3 cellular contexts compared by ENCODE assay signal in genomic region chr13:30697177-30697953, GRCh38.
A peak's percentile ranks its signal among the peaks of the same experiment; 100 is the strongest.
TF ChIP-seq lines count a peak whose summit lies in the region.

No MANE protein-coding gene starts in this region.

TF ChIP-seq in liver, 16 proteins besides CTCF, POLR2A, EP300 and RAD21:
- TF ChIP-seq NR2F2 (IDR thresholded peaks at IDR 0.05) (peak; percentile 45), RXRA (IDR thresholded peaks at IDR 0.05) (peak in 1 of 2 donors; percentile 36), TAF1 (conservative IDR thresholded peaks at IDR 0.05) (no peak)

TF ChIP-seq in HepG2, 621 proteins besides CTCF, POLR2A, EP300 and RAD21:
- TF ChIP-seq MAZ (IDR thresholded peaks at IDR 0.05; ENCODE audit: borderline replicate concordance, low read depth, low read length) (no peak), MAZ (CRISPR knock-in tag; IDR thresholded peaks at IDR 0.05; ENCODE audit: low read depth) (no peak), ZNF530 (CRISPR knock-in tag; IDR thresholded peaks at IDR 0.05; ENCODE audit: low read depth) (no peak), HNRNPH1 (optimal IDR thresholded peaks at IDR 0.05; ENCODE audit: low read depth, low read length) (no peak), ZNF775 (CRISPR knock-in tag; IDR thresholded peaks at IDR 0.05; ENCODE audit: borderline replicate concordance) (no peak), ZNF75D (CRISPR knock-in tag; IDR thresholded peaks at IDR 0.05; ENCODE audit: borderline replicate concordance) (no peak), CBX1 (IDR thresholded peaks at IDR 0.05; ENCODE audit: low read depth) (no peak), NR0B2 (CRISPR knock-in tag; IDR thresholded peaks at IDR 0.05) (no peak), CBFB (CRISPR knock-in tag; IDR thresholded peaks at IDR 0.05) (no peak)
- TF ChIP-seq, protein P1, sequence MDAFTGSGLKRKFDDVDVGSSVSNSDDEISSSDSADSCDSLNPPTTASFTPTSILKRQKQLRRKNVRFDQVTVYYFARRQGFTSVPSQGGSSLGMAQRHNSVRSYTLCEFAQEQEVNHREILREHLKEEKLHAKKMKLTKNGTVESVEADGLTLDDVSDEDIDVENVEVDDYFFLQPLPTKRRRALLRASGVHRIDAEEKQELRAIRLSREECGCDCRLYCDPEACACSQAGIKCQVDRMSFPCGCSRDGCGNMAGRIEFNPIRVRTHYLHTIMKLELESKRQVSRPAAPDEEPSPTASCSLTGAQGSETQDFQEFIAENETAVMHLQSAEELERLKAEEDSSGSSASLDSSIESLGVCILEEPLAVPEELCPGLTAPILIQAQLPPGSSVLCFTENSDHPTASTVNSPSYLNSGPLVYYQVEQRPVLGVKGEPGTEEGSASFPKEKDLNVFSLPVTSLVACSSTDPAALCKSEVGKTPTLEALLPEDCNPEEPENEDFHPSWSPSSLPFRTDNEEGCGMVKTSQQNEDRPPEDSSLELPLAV (CRISPR knock-in tag; conservative IDR thresholded peaks at IDR 0.05; ENCODE audit: low read depth) = no peak
- TF ChIP-seq, protein P2, sequence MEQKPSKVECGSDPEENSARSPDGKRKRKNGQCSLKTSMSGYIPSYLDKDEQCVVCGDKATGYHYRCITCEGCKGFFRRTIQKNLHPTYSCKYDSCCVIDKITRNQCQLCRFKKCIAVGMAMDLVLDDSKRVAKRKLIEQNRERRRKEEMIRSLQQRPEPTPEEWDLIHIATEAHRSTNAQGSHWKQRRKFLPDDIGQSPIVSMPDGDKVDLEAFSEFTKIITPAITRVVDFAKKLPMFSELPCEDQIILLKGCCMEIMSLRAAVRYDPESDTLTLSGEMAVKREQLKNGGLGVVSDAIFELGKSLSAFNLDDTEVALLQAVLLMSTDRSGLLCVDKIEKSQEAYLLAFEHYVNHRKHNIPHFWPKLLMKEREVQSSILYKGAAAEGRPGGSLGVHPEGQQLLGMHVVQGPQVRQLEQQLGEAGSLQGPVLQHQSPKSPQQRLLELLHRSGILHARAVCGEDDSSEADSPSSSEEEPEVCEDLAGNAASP (CRISPR knock-in tag; IDR thresholded peaks at IDR 0.05; ENCODE audit: borderline replicate concordance) = no peak

TF ChIP-seq in endothelial cell of umbilical vein, 7 proteins besides CTCF, POLR2A, EP300 and RAD21:
- TF ChIP-seq MYC (IDR thresholded peaks at IDR 0.05; ENCODE audit: low read depth, low read length) (no peak), POLR2AphosphoS5 (IDR thresholded peaks at IDR 0.05; ENCODE audit: insufficient read depth, low read depth, low read length) (no peak), EZH2 (IDR thresholded peaks at IDR 0.05; ENCODE audit: borderline replicate concordance, low read depth, low read length, severe bottlenecking) (no peak), FOS (IDR thresholded peaks at IDR 0.05; ENCODE audit: borderline replicate concordance, insufficient read depth, low read length) (no peak), JUN (IDR thresholded peaks at IDR 0.05; ENCODE audit: borderline replicate concordance, insufficient read depth, insufficient read length, low read depth) (no peak), GATA2 (IDR thresholded peaks at IDR 0.05; ENCODE audit: insufficient read depth, insufficient read length, low read depth, low read length) (no peak)
- TF ChIP-seq, protein P3, sequence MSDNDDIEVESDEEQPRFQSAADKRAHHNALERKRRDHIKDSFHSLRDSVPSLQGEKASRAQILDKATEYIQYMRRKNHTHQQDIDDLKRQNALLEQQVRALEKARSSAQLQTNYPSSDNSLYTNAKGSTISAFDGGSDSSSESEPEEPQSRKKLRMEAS (IDR thresholded peaks at IDR 0.05; ENCODE audit: insufficient read depth, insufficient read length) = no peak
